In the genomic region with DNA sequence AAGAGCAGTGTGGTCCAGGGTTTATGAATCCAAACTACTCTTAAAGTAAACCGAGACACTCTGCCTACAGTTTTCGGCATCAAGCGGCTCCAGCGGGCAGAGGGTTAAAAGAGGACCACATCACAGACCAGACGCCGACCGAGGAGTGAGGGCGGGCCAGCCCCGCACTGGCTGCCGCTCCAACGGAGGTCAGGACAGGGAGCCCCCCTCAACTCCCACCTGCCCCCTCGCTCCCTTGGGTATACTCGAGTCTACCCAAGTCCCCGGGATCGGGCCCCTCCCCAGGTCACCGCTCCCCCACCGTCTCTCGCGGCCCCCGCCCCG, we compare ENCODE assay signal across 8 cellular contexts. TPM values are rescaled to one million over a fixed set of nuclear protein-coding genes. Genes with fewer than 3 reads are reported as not detected.
A peak's percentile ranks its signal among the peaks of the same experiment; 100 is the strongest.
DNase-seq lines count a peak whose midpoint lies in the region; ATAC-seq and TF ChIP-seq lines count a peak whose summit lies in the region.

No MANE protein-coding gene starts in this region.

- no peak for TF ChIP-seq CTCF in Caco-2 (IDR thresholded peaks at IDR 0.05; ENCODE audit: insufficient read depth in 1 of 2, low read depth in 1 of 2, low read length in 1 of 2, severe bottlenecking in 1 of 2, unreplicated experiment in 1 of 2)
- no peak for TF ChIP-seq CTCF in RWPE2 (IDR thresholded peaks at IDR 0.05; ENCODE audit: poor library complexity, severe bottlenecking)
- no peak for TF ChIP-seq CTCF in coronary artery (IDR thresholded peaks at IDR 0.05)
- TF ChIP-seq CTCF in lung (IDR thresholded peaks at IDR 0.05; ENCODE audit: control extremely low read depth, extremely low read depth), result no peak
- TF ChIP-seq CTCF in thoracic aorta (IDR thresholded peaks at IDR 0.05), result no peak

- H3K4me3 Mint-ChIP-seq in Caco-2 (ENCODE audit: unreplicated experiment), result peak overlapping the region; percentile 81

- H3K36me3 ChIP-seq in Caco-2 (ENCODE audit: control insufficient read depth, insufficient read depth, low read length), result no peaks in the 10 kb centered on the region
- peaks cover 6% of the 10 kb centered on the region; the same call in 1 of the 2 replicates for H3K36me3 ChIP-seq in HUES64 (ENCODE audit: insufficient read depth, low read length)
- peaks cover 9% of the 10 kb centered on the region for H3K36me3 ChIP-seq in RWPE2 (ENCODE audit: low read depth)
- peaks cover 0 to 5% of the 10 kb centered on the region in 2 donors for H3K36me3 ChIP-seq in lung (ENCODE audit: control insufficient read depth in 2 of 2, insufficient read depth in 2 of 2, low read length in 2 of 2)
- H3K36me3 ChIP-seq in thoracic aorta, result no peaks in the 10 kb centered on the region

- H3K9me3 Mint-ChIP-seq in Caco-2 (ENCODE audit: unreplicated experiment), result no peaks in the 10 kb centered on the region

- intact Hi-C loops in Caco-2 (cut with micrococcal nuclease; ENCODE audit: unreplicated experiment), result loop anchor here (1.0 to 5.0 kb wide), 3 partner anchors 50 to 106 kb away; a partner anchor contains a TSS

- peaks cover 12% of the 10 kb centered on the region; the same call in 1 of the 2 replicates for H3K4me1 ChIP-seq in Caco-2
- H3K4me1 ChIP-seq in HUES64 (ENCODE audit: insufficient read depth, low read length), result peaks cover 11% of the 10 kb centered on the region
- H3K4me1 ChIP-seq in RWPE2 (ENCODE audit: insufficient read depth, poor library complexity, severe bottlenecking), result peaks cover 17% of the 10 kb centered on the region
- H3K4me1 ChIP-seq in lung (ENCODE audit: control insufficient read depth in 2 of 2, insufficient read depth in 2 of 2, low read length in 2 of 2), result peaks cover 0 to 5% of the 10 kb centered on the region in 2 donors
- peaks cover 13 to 19% of the 10 kb centered on the region in 2 donors for H3K4me1 ChIP-seq in thoracic aorta (ENCODE audit: control insufficient read depth in 1 of 2, low read depth in 2 of 2)

- H3K9me3 ChIP-seq in Caco-2 (no peaks in the 10 kb centered on the region), HUES64 (ENCODE audit: insufficient read depth, low read depth, low read length) (no peaks in the 10 kb centered on the region), RWPE2 (ENCODE audit: severe bottlenecking) (no peaks in the 10 kb centered on the region), lung (ENCODE audit: control insufficient read depth in 2 of 2, insufficient read depth in 1 of 2, low read length in 1 of 2) (no peaks in the 10 kb centered on the region), thoracic aorta (no peaks in the 10 kb centered on the region)

- DNase-seq in Caco-2 (no peak), RWPE2 (ENCODE audit: low spot score) (peak; percentile 54), coronary artery (ENCODE audit: low spot score) (no peak), lung (ENCODE audit: low spot score) (no peak), thoracic aorta (ENCODE audit: low spot score) (no peak)

- H3K4me1 Mint-ChIP-seq in Caco-2 (ENCODE audit: low read depth, unreplicated experiment), result peaks cover 7% of the 10 kb centered on the region

- no TSS peak for BruUV-seq in Caco-2 (replicated peaks; lab: Mats Ljungman, UMichigan)

- CTCF ChIA-PET in Caco-2 (lab: Charles Lee), result no interaction called here

- POLR2A ChIA-PET in Caco-2 (lab: Charles Lee), result interaction anchor here (0.6 kb wide), 2 partner anchors 46 to 314 kb away, joined by 3 to 10 read pairs; no protein-coding TSS in a partner anchor

- no peaks in the 10 kb centered on the region for H3K27me3 Mint-ChIP-seq in Caco-2 (ENCODE audit: insufficient read depth, unreplicated experiment)

- peak overlapping the region; percentile 83 for H3K4me3 ChIP-seq in Caco-2 (ENCODE audit: low read depth, low read length)
- peak overlapping the region; percentile 92 for H3K4me3 ChIP-seq in HUES64 (ENCODE audit: low read length)
- H3K4me3 ChIP-seq in RWPE2 (ENCODE audit: severe bottlenecking), result peak overlapping the region; percentile 65
- H3K4me3 ChIP-seq in coronary artery, result peak overlapping the region; percentile 95
- peak overlapping the region; percentile 81 for H3K4me3 ChIP-seq in lung
- peak overlapping the region; percentile 99 for H3K4me3 ChIP-seq in thoracic aorta

- peaks cover 18% of the 10 kb centered on the region for H3K36me3 Mint-ChIP-seq in Caco-2 (ENCODE audit: insufficient read depth, unreplicated experiment)

- peak overlapping the region; percentile 76 for H3K9ac ChIP-seq in HUES64 (ENCODE audit: low read depth, low read length)

- peak overlapping the region; percentile 86 for H3K27ac Mint-ChIP-seq in Caco-2 (ENCODE audit: unreplicated experiment)

- H3K27ac ChIP-seq in HUES64 (ENCODE audit: low read depth, low read length), result peak overlapping the region; percentile 84
- peak overlapping the region; percentile 72 for H3K27ac ChIP-seq in RWPE2 (ENCODE audit: poor library complexity, severe bottlenecking)
- H3K27ac ChIP-seq in coronary artery, result peak overlapping the region; percentile 97 to 98
- H3K27ac ChIP-seq in lung (ENCODE audit: low read depth in 1 of 2, low read length in 1 of 2), result peak overlapping the region; percentile 90 to 97
- peak overlapping the region; percentile 97 for H3K27ac ChIP-seq in thoracic aorta

- ATAC-seq in GM19351 (IDR thresholded peaks at IDR 0.05; ENCODE audit: unreplicated experiment) (peak; percentile 20), RWPE2 (ENCODE audit: low read depth) (peak; percentile 66), lung (ENCODE audit: insufficient read depth, low FRiP score) (peak; percentile 58), thoracic aorta (ENCODE audit: insufficient number of reproducible peaks, low FRiP score, low read depth) (peak; percentile 18), HG03135 (IDR thresholded peaks at IDR 0.05; ENCODE audit: unreplicated experiment) (no peak)

- no peaks in the 10 kb centered on the region for H3K27me3 ChIP-seq in Caco-2 (replicated peaks; ENCODE audit: control insufficient read depth, insufficient read depth, low read length)
- no peaks in the 10 kb centered on the region for H3K27me3 ChIP-seq in HUES64 (ENCODE audit: insufficient read depth, low read length)
- H3K27me3 ChIP-seq in RWPE2 (ENCODE audit: insufficient read depth, poor library complexity, severe bottlenecking), result no peaks in the 10 kb centered on the region
- no peaks in the 10 kb centered on the region for H3K27me3 ChIP-seq in lung (ENCODE audit: control insufficient read depth, insufficient read depth)
- no peaks in the 10 kb centered on the region for H3K27me3 ChIP-seq in thoracic aorta (replicated peaks; ENCODE audit: insufficient read depth)

- 0% methylated on average over 21 of the region's 21 CpGs for WGBS in HUES64
- WGBS in lung, 2 donors, result 1 to 2% methylated on average over 17 to 21 of the region's 21 CpGs

RNA-seq across cellular contexts. Expression of a gene that starts 0.3 kb away (rescaled TPM):
- total RNA-seq in Caco-2 (2022) (33.8 and 36.1 TPM in 2 replicates), lung (100 to 1,000 TPM in 1 of 2 donors, 10 to 100 TPM in 1; 41.4 to 102 TPM), thoracic aorta (10 to 100 TPM; 60.9 to 73.2 TPM)
- 15.4 TPM for polyA plus RNA-seq in HUES64 (2013, experiment 1 of 2)
- polyA plus RNA-seq in HUES64 (2013, experiment 2 of 2), result 20.8 TPM
- polyA plus RNA-seq in lung, result 10 to 100 TPM; 15.0 to 20.9 TPM

RNA-seq across cellular contexts. Expression of a gene that starts 10.9 kb away (rescaled TPM):
- total RNA-seq in Caco-2 (2022), result not detected in 2 replicates
- polyA plus RNA-seq in HUES64 (2013, experiment 1 of 2), result not detected
- polyA plus RNA-seq in HUES64 (2013, experiment 2 of 2), result not detected
- not detected for total RNA-seq in lung
- polyA plus RNA-seq in lung, result under 1 TPM in 1 of 2 donors, not detected in 1; 0.02 TPM
- total RNA-seq in thoracic aorta, result not detected

RNA-seq across cellular contexts. Expression of a gene that starts 50.1 kb away (rescaled TPM):
- total RNA-seq in Caco-2 (2022), result 45.0 and 46.7 TPM in 2 replicates
- 28.2 TPM for polyA plus RNA-seq in HUES64 (2013, experiment 1 of 2)
- 32.1 TPM for polyA plus RNA-seq in HUES64 (2013, experiment 2 of 2)
- 10 to 100 TPM; 40.7 to 56.2 TPM for total RNA-seq in lung
- polyA plus RNA-seq in lung, result 10 to 100 TPM; 20.0 to 24.4 TPM
- 10 to 100 TPM; 38.9 to 42.7 TPM for total RNA-seq in thoracic aorta
